ENCODE assay signal across 1 cellular context in genomic region chr19:19866599-19867248, GRCh38.
TF ChIP-seq lines count a peak whose summit lies in the region.

No MANE protein-coding gene starts in this region.

TF ChIP-seq in GM12878, 131 proteins besides CTCF, POLR2A, EP300 and RAD21 (continued from another document):
- TF ChIP-seq PRDM15 (CRISPR knock-in tag; IDR thresholded peaks at IDR 0.05) (no peak), ZBTB40 (IDR thresholded peaks at IDR 0.05; ENCODE audit: borderline replicate concordance) (peak; percentile 39; the same call in 1 of the 2 replicates), ATF3 (IDR thresholded peaks at IDR 0.05; ENCODE audit: borderline replicate concordance, extremely low read depth, low read depth, low read length) (no peak), MYC (IDR thresholded peaks at IDR 0.05; ENCODE audit: insufficient read depth, insufficient read length, insufficient replicate concordance, low read length, severe bottlenecking) (no peak), FOS (IDR thresholded peaks at IDR 0.05; ENCODE audit: borderline replicate concordance, extremely low read depth, insufficient read length) (no peak), NR2F1 (conservative IDR thresholded peaks at IDR 0.05) (peak; percentile 49; the same call in 1 of the 2 replicates), RFX5 (IDR thresholded peaks at IDR 0.05; ENCODE audit: low read depth, low read length) (no peak), RUNX3 (IDR thresholded peaks at IDR 0.05; ENCODE audit: low read length) (no peak), RBBP5 (conservative IDR thresholded peaks at IDR 0.05) (no peak), POLR2AphosphoS5 (IDR thresholded peaks at IDR 0.05; ENCODE audit: low read length) (peak; percentile 62; the same call in 1 of the 2 replicates), MLLT1 (IDR thresholded peaks at IDR 0.05) (peak; percentile 24), KAT2A (conservative IDR thresholded peaks at IDR 0.05; ENCODE audit: control insufficient read depth, low read depth, low read length) (no peak), NR2C1 (IDR thresholded peaks at IDR 0.05) (no peak), EZH2 (IDR thresholded peaks at IDR 0.05; ENCODE audit: borderline replicate concordance, control insufficient read depth, low read depth, low read length) (no peak), BCL11A (IDR thresholded peaks at IDR 0.05; ENCODE audit: low read depth, low read length) (no peak), PAX8 (IDR thresholded peaks at IDR 0.05) (no peak), ZZZ3 (IDR thresholded peaks at IDR 0.05; ENCODE audit: control insufficient read depth, insufficient read length, low read depth) (no peak)
